2 cellular contexts compared by ENCODE assay signal in genomic region chr18:28041366-28041765, GRCh38.
TF ChIP-seq lines count a peak whose summit lies in the region.

No MANE protein-coding gene starts in this region.

TF ChIP-seq in H1, 55 proteins besides CTCF, POLR2A, EP300 and RAD21 (continued from another document):
- TF ChIP-seq RNF2 (IDR thresholded peaks at IDR 0.05; ENCODE audit: borderline replicate concordance, low read depth, low read length, missing control alignments, poor library complexity, severe bottlenecking), result no peak
- no peak for TF ChIP-seq CREB1 (IDR thresholded peaks at IDR 0.05)
- no peak for TF ChIP-seq TBP (IDR thresholded peaks at IDR 0.05; ENCODE audit: low read depth, low read length)
- TF ChIP-seq TAF1 (IDR thresholded peaks at IDR 0.05; ENCODE audit: low read depth, low read length), result no peak
- TF ChIP-seq PHF8 (conservative IDR thresholded peaks at IDR 0.05; ENCODE audit: low read depth, low read length), result no peak
- TF ChIP-seq SP1 (IDR thresholded peaks at IDR 0.05; ENCODE audit: low read depth, low read length), result no peak
- TF ChIP-seq SAP30 (IDR thresholded peaks at IDR 0.05; ENCODE audit: insufficient read depth, insufficient replicate concordance, low read length), result no peak
- TF ChIP-seq NANOG (IDR thresholded peaks at IDR 0.05; ENCODE audit: insufficient read depth, low read depth, low read length, poor library complexity, severe bottlenecking), result no peak
- no peak for TF ChIP-seq SP2 (IDR thresholded peaks at IDR 0.05; ENCODE audit: low read length)

TF ChIP-seq in neural cell, 6 proteins besides CTCF, POLR2A, EP300 and RAD21 (continued from another document):
- TF ChIP-seq REST (IDR thresholded peaks at IDR 0.05; ENCODE audit: borderline replicate concordance), result no peak
